ENCODE assay signal across 9 cellular contexts in genomic region chr7:129089521-129090212, GRCh38. TPM values are rescaled to one million over a fixed set of nuclear protein-coding genes. Genes with fewer than 3 reads are reported as not detected.
DNase-seq lines count a peak whose midpoint lies in the region; ATAC-seq and TF ChIP-seq lines count a peak whose summit lies in the region.
"Had no signal": no experiment of that assay in that cellular context is flagged by ENCODE, and none has a peak within 500 bp of the region (broad histone marks: within the 10 kb centered on the region; RNA-seq: fewer than 3 reads in every experiment).

No MANE protein-coding gene starts in this region.

- H3K4me1 ChIP-seq in KMS-11 (ENCODE audit: low read depth, poor library complexity, severe bottlenecking) (peaks cover 40% of the 10 kb centered on the region), esophagus squamous epithelium (peaks cover 0 to 5% (median 0%) of the 10 kb centered on the region in 3 donors)

- no peaks in the 10 kb centered on the region for H3K36me3 ChIP-seq in KMS-11 (ENCODE audit: insufficient read depth)
- H3K36me3 ChIP-seq in esophagus squamous epithelium: no peaks in the 10 kb centered on the region

- H2AFZ ChIP-seq in KMS-11 (ENCODE audit: low read depth): peak overlapping the region; percentile 11; the same call in 1 of the 2 replicates

- H3K4me1 Mint-ChIP-seq in endothelial cell (ENCODE audit: unreplicated experiment): no peaks in the 10 kb centered on the region

- ATAC-seq in GM18517 (IDR thresholded peaks at IDR 0.05; ENCODE audit: unreplicated experiment) (peak; percentile 75), GM21786 (IDR thresholded peaks at IDR 0.05; ENCODE audit: unreplicated experiment) (peak; percentile 75), sciatic nerve (no peak)

- H3K4me3 Mint-ChIP-seq in endothelial cell (ENCODE audit: unreplicated experiment): no peak overlapping the region

- H4K20me1 ChIP-seq in KMS-11 (ENCODE audit: insufficient read depth): no peaks in the 10 kb centered on the region

- peak; percentile 50 for DNase-seq in islet precursor cell
- no peak for DNase-seq in endothelial cell (ENCODE audit: low spot score)
- no peak for DNase-seq in stimulated activated CD4-positive, alpha-beta T cell treated with anti-CD3 and anti-CD28 coated beads, Interleukin-4, amount 100 ng/mL, for 4 hours
- DNase-seq in esophagus squamous epithelium (lab: John Stamatoyannopoulos, UW): no peak
- no peak for DNase-seq in sciatic nerve (ENCODE audit: low spot score)
- DNase-seq: SHP77 had no signal

- no peak overlapping the region for H3K9ac ChIP-seq in KMS-11

- H3K27me3 ChIP-seq in KMS-11 (ENCODE audit: insufficient read depth, low read depth) (no peaks in the 10 kb centered on the region), esophagus squamous epithelium (peaks cover 0 to 3% (median 0%) of the 10 kb centered on the region in 4 donors)

- H3K27ac Mint-ChIP-seq in endothelial cell (ENCODE audit: unreplicated experiment): no peak overlapping the region

- WGBS in esophagus squamous epithelium, 2 donors: 42 to 56% methylated on average over 4 of the region's 4 CpGs

- no peaks in the 10 kb centered on the region for H3K79me2 ChIP-seq in KMS-11 (ENCODE audit: insufficient read depth, low read depth)

- intact Hi-C loops in esophagus squamous epithelium (cut with DNase I): loop anchor here (5.0 kb wide), 1 partner anchor 182 kb away; no protein-coding TSS in a partner anchor
- intact Hi-C loops in sciatic nerve (cut with DNase I): loop anchor here (10.0 kb wide), 1 partner anchor 185 kb away; no protein-coding TSS in a partner anchor

- H3K9me3 ChIP-seq in esophagus squamous epithelium: no peaks in the 10 kb centered on the region

- no peak for TF ChIP-seq POLR2A in esophagus squamous epithelium (IDR thresholded peaks at IDR 0.05)

- H3K27me3 Mint-ChIP-seq in endothelial cell (ENCODE audit: unreplicated experiment): peaks cover 6% of the 10 kb centered on the region

- TF ChIP-seq CTCF in KMS-11 (conservative IDR thresholded peaks at IDR 0.05; ENCODE audit: low read depth, low read length) (no peak), endothelial cell (IDR thresholded peaks at IDR 0.05; ENCODE audit: unreplicated experiment) (no peak), esophagus squamous epithelium (IDR thresholded peaks at IDR 0.05) (no peak)

- H3K27ac ChIP-seq in KMS-11: peak overlapping the region; percentile 21; the same call in 1 of the 2 replicates
- no peak overlapping the region for H3K27ac ChIP-seq in esophagus squamous epithelium

- H3K9me3 Mint-ChIP-seq in endothelial cell (ENCODE audit: unreplicated experiment): no peaks in the 10 kb centered on the region

- H3K4me3 ChIP-seq in KMS-11 (IDR thresholded peaks at IDR 0.05; ENCODE audit: insufficient read depth, low read depth, low read length) (no peak overlapping the region), esophagus squamous epithelium (no peak overlapping the region)

- no peaks in the 10 kb centered on the region for H3K36me3 Mint-ChIP-seq in endothelial cell (ENCODE audit: low read depth, unreplicated experiment)

- peak overlapping the region; percentile 50 for H3K4me2 ChIP-seq in KMS-11

RNA-seq across cellular contexts. Expression of gene TNPO3, which starts 34.8 kb away (rescaled TPM):
- total RNA-seq in endothelial cell (ENCODE audit: unreplicated experiment) (42.6 TPM), esophagus squamous epithelium (10 to 100 TPM; 26.4 to 49.6 (median 39.3) TPM), sciatic nerve (28.6 TPM)

RNA-seq across cellular contexts. Expression of gene TSPAN33, which starts 54.8 kb away (rescaled TPM):
- 1.8 TPM for total RNA-seq in endothelial cell (ENCODE audit: unreplicated experiment)
- total RNA-seq in esophagus squamous epithelium: 1 to 10 TPM in 3 of 4 donors, under 1 TPM in 1; 0.44 to 5.9 (median 4.0) TPM
- 11.8 TPM for total RNA-seq in sciatic nerve
